In genomic region chr22:44516841-44517240, GRCh38 we compare ENCODE assay signal across 24 cellular contexts. TPM values are rescaled to one million over a fixed set of nuclear protein-coding genes. Genes with fewer than 3 reads are reported as not detected.
DNase-seq lines count a peak whose midpoint lies in the region; ATAC-seq and TF ChIP-seq lines count a peak whose summit lies in the region.
"Had no signal": no experiment of that assay in that cellular context is flagged by ENCODE, and none has a peak within 500 bp of the region (broad histone marks: within the 10 kb centered on the region; RNA-seq: fewer than 3 reads in every experiment).

No MANE protein-coding gene starts in this region.

- H3K4me3 ChIP-seq in right atrium auricular region (no peak overlapping the region), esophagus muscularis mucosa (no peak overlapping the region)
- H3K4me3 ChIP-seq: A549; BLaER1 treated with 17β-estradiol and CSF1 and Interleukin-3, amounts not matched to agents 10 nM and 100 nM; GM12878 had no signal

- H3K9me3 ChIP-seq in right atrium auricular region (peaks cover 2 to 7% of the 10 kb centered on the region in 2 donors), esophagus muscularis mucosa (peaks cover 0 to 10% (median 5%) of the 10 kb centered on the region in 4 donors)

- 95% methylated on average over 2 of the region's 2 CpGs for WGBS in esophagus muscularis mucosa

- TF ChIP-seq CTCF in right atrium auricular region (IDR thresholded peaks at IDR 0.05) = no peak
- TF ChIP-seq CTCF in esophagus muscularis mucosa (IDR thresholded peaks at IDR 0.05) = no peak
- TF ChIP-seq CTCF in osteocyte (IDR thresholded peaks at IDR 0.05) = no peak

- no peak overlapping the region for H3K27ac Mint-ChIP-seq in osteocyte (ENCODE audit: unreplicated experiment)
- H3K27ac Mint-ChIP-seq: B cell; CD4-positive, alpha-beta memory T cell; CD4-positive, CD25-positive, alpha-beta regulatory T cell had no signal

- H3K4me3 Mint-ChIP-seq in osteocyte (ENCODE audit: unreplicated experiment) = no peak overlapping the region
- H3K4me3 Mint-ChIP-seq: B cell; CD4-positive, alpha-beta memory T cell; CD4-positive, CD25-positive, alpha-beta regulatory T cell; CD8-positive, alpha-beta memory T cell had no signal

- H3K27me3 ChIP-seq in right atrium auricular region (no peaks in the 10 kb centered on the region), esophagus muscularis mucosa (no peaks in the 10 kb centered on the region)
- H3K27me3 ChIP-seq: BLaER1 treated with 17β-estradiol and CSF1 and Interleukin-3, amounts not matched to agents 10 nM and 100 nM had no signal

- peak; percentile 40 for DNase-seq in right atrium auricular region (ENCODE audit: low spot score)
- DNase-seq in left ventricle myocardium superior = no peak
- peak; percentile 17 for DNase-seq in esophagus muscularis mucosa (ENCODE audit: extremely low spot score)
- DNase-seq in osteocyte (ENCODE audit: extremely low spot score, unreplicated experiment) = peak; percentile 21
- DNase-seq in stimulated activated CD4-positive, alpha-beta T cell treated with anti-CD3 and anti-CD28 coated beads, Interleukin-1b, Interleukin-23, amount 100 ng/mL, for 48 hours = no peak
- DNase-seq: AML-193; CD4-positive, alpha-beta memory T cell; CD4-positive, CD25-positive, alpha-beta regulatory T cell; CD8-positive, alpha-beta memory T cell; COR-L47; DMS 273 treated with DMSO at 0.1 percent for 48 hours; DMS153; DMS53; DMS79; DND-41; EL; GDM1 had no signal

- intact Hi-C loops in left ventricle myocardium superior (cut with micrococcal nuclease) (no loop called here), esophagus muscularis mucosa (cut with DNase I) (no loop called here)

- peaks cover 2% of the 10 kb centered on the region for H3K36me3 Mint-ChIP-seq in osteocyte (ENCODE audit: unreplicated experiment)
- H3K36me3 Mint-ChIP-seq: CD4-positive, CD25-positive, alpha-beta regulatory T cell had no signal

- H3K4me1 Mint-ChIP-seq in osteocyte (ENCODE audit: unreplicated experiment) = peaks cover 9% of the 10 kb centered on the region
- H3K4me1 Mint-ChIP-seq: B cell; CD4-positive, CD25-positive, alpha-beta regulatory T cell; CD8-positive, alpha-beta memory T cell had no signal

- TF ChIP-seq POLR2A in esophagus muscularis mucosa (IDR thresholded peaks at IDR 0.05; ENCODE audit: low read depth) = no peak

- H3K9me3 Mint-ChIP-seq in osteocyte (ENCODE audit: unreplicated experiment) = peaks cover 18% of the 10 kb centered on the region

- H3K4me1 ChIP-seq in right atrium auricular region = peaks cover 0 to 23% of the 10 kb centered on the region in 2 donors
- H3K4me1 ChIP-seq in esophagus muscularis mucosa = peaks cover 0 to 4% (median 2%) of the 10 kb centered on the region in 4 donors
- H3K4me1 ChIP-seq: A549 had no signal

- TF ChIP-seq EP300 in esophagus muscularis mucosa (IDR thresholded peaks at IDR 0.05) = no peak

- H3K27ac ChIP-seq in right atrium auricular region (no peak overlapping the region), esophagus muscularis mucosa (replicated peaks in 1 of 4) (no peak overlapping the region)
- H3K27ac ChIP-seq: 22Rv1; A549; BLaER1 treated with 17β-estradiol and CSF1 and Interleukin-3, amounts not matched to agents 10 nM and 100 nM; C4-2B had no signal

- no peaks in the 10 kb centered on the region for H3K36me3 ChIP-seq in right atrium auricular region
- H3K36me3 ChIP-seq in esophagus muscularis mucosa = no peaks in the 10 kb centered on the region
- H3K36me3 ChIP-seq: BLaER1 treated with 17β-estradiol and CSF1 and Interleukin-3, amounts not matched to agents 10 nM and 100 nM had no signal

- ATAC-seq in left ventricle myocardium superior = no peak
- no peak for ATAC-seq in GM18502 (IDR thresholded peaks at IDR 0.05; ENCODE audit: poor library complexity, unreplicated experiment)
- ATAC-seq: A549, GM12878 had no signal

- H3K27me3 Mint-ChIP-seq in osteocyte (ENCODE audit: unreplicated experiment) = peaks cover 32% of the 10 kb centered on the region

RNA-seq across cellular contexts. Expression of gene RTL6, which starts 18.8 kb away (rescaled TPM):
- total RNA-seq in right atrium auricular region (10 to 100 TPM; 22.1 to 30.0 TPM), left ventricle myocardium superior (24.7 TPM), esophagus muscularis mucosa (10 to 100 TPM; 28.7 to 40.7 (median 35.5) TPM), osteocyte (34.1 and 35.5 TPM in 2 replicates)

Comparison
In these comparisons a context has a peak if more than half of its experiments do, and no peak if none do; other contexts are left out.
1. DNase-seq: peak in right atrium auricular region (single experiment), esophagus muscularis mucosa (single experiment) and osteocyte (single experiment); none in left ventricle myocardium superior (single experiment) and stimulated activated CD4-positive, alpha-beta T cell treated with anti-CD3 and anti-CD28 coated beads, Interleukin-1b, Interleukin-23, amount 100 ng/mL, for 48 hours (single experiment).